Comparison of ENCODE assay signal across 2 cellular contexts in genomic region chr2:229531594-229531993, GRCh38.
TF ChIP-seq lines count a peak whose summit lies in the region.

No MANE protein-coding gene starts in this region.

TF ChIP-seq in SK-N-SH treated with all-trans-retinoic acid at 6 μM for 48 hours, 23 proteins besides CTCF, POLR2A, EP300 and RAD21 (continued from another document):
- TF ChIP-seq CSRNP3 (CRISPR knock-in tag; IDR thresholded peaks at IDR 0.05) = no peak

TF ChIP-seq in SK-N-SH, 30 proteins besides CTCF, POLR2A, EP300 and RAD21 (continued from another document):
- TF ChIP-seq NRF1 (IDR thresholded peaks at IDR 0.05; ENCODE audit: low read depth, low read length) (no peak), FOSL2 (IDR thresholded peaks at IDR 0.05; ENCODE audit: borderline replicate concordance, low read depth) (no peak), PBX3 (IDR thresholded peaks at IDR 0.05) (no peak), JUND (IDR thresholded peaks at IDR 0.05) (no peak), CHD2 (IDR thresholded peaks at IDR 0.05; ENCODE audit: low read length, partially characterized antibody) (no peak), SMC3 (IDR thresholded peaks at IDR 0.05; ENCODE audit: low read depth, low read length) (no peak), IRF3 (IDR thresholded peaks at IDR 0.05; ENCODE audit: low read depth, low read length) (no peak), MXI1 (IDR thresholded peaks at IDR 0.05; ENCODE audit: low read depth, low read length) (no peak), MAX (IDR thresholded peaks at IDR 0.05; ENCODE audit: low read depth) (no peak)
